Comparison of ENCODE assay signal across 30 cellular contexts in the genomic region with DNA sequence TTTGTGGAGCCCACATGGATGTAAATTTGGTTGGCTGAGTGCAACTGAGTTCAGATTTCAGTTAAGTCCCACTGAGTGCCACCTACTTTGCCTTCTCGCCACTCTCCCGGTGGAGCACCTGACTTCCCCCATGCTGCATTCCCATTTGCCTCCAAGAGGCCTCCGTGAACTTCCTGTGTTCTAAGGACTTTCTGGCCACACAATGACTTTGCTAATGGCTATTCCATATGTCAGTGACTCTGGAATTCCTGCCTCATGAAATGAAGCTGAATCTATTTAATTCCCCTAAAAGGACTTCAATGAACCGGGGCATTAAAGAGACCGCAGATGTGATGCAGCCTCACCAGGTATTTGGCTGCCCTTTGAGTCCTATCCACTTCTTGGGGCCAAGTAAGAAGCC. TPM values are rescaled to one million over a fixed set of nuclear protein-coding genes. Genes with fewer than 3 reads are reported as not detected.
A peak's percentile ranks its signal among the peaks of the same experiment; 100 is the strongest.
DNase-seq lines count a peak whose midpoint lies in the region; ATAC-seq, FAIRE-seq and TF ChIP-seq lines count a peak whose summit lies in the region.
"Had no signal": no experiment of that assay in that cellular context is flagged by ENCODE, and none has a peak within 500 bp of the region (broad histone marks: within the 10 kb centered on the region; RNA-seq: fewer than 3 reads in every experiment).

No MANE protein-coding gene starts in this region.

- no peak for TF ChIP-seq POLR2A in gastroesophageal sphincter (IDR thresholded peaks at IDR 0.05)

- H3K4me3 Mint-ChIP-seq in HFFc6 (no peak overlapping the region), astrocyte (ENCODE audit: unreplicated experiment) (no peak overlapping the region), osteocyte (ENCODE audit: unreplicated experiment) (no peak overlapping the region)
- H3K4me3 Mint-ChIP-seq: activated CD4-positive, alpha-beta T cell treated with anti-CD3 and anti-CD28 coated beads, Interleukin-2, amount 10 ng/mL, durations not matched to agents 24 days and 14 days; activated CD8-positive, alpha-beta memory T cell treated with anti-CD3 and anti-CD28 coated beads, Interleukin-2, amount 10 ng/mL, durations not matched to agents 7 days and 5 days; activated naive CD4-positive, alpha-beta T cell treated with anti-CD3 and anti-CD28 coated beads for 36 hours; activated T-cell treated with anti-CD3 and anti-CD28 coated beads, Interleukin-2, amount 50 U/mL, for 72 hours; CD4-positive, CD25-positive, alpha-beta regulatory T cell; dendritic cell treated with granulocyte-macrophage colony-stimulating factor and Interleukin-4, amounts not matched to agents 40 ng/mL and 50 ng/mL, for 4 days; naive thymus-derived CD4-positive, alpha-beta T cell; stimulated activated naive B cell treated with anti-CD40 and anti-IgM and Interleukin-4, amounts not matched to agents 10 μg/mL and 1 μg/mL and 100 μg/mL, for 72 hours; T-helper 2 cell treated with Interferon-gamma antibody and Interleukin-4, amounts not matched to agents 5 μg/mL and 100 μg/mL, for 36 hours had no signal

- no peak overlapping the region for H3K4me2 ChIP-seq in astrocyte (ENCODE audit: low read length)

- no peak for ATAC-seq in gastroesophageal sphincter
- ATAC-seq: activated CD8-positive, alpha-beta memory T cell treated with anti-CD3 and anti-CD28 coated beads, Interleukin-2, amount 10 ng/mL, durations not matched to agents 7 days and 5 days; activated T-cell treated with anti-CD3 and anti-CD28 coated beads, Interleukin-2, amount 50 U/mL, for 72 hours; naive thymus-derived CD4-positive, alpha-beta T cell; stimulated activated naive B cell treated with anti-CD40 and anti-IgM and Interleukin-4, amounts not matched to agents 10 μg/mL and 1 μg/mL and 100 μg/mL, for 72 hours had no signal

- H3K79me2 ChIP-seq in ACC112 (ENCODE audit: control insufficient read depth, insufficient read depth, low read length, unreplicated experiment) (no peaks in the 10 kb centered on the region), astrocyte (ENCODE audit: insufficient read depth, low read length) (no peaks in the 10 kb centered on the region)

- TF ChIP-seq CTCF in HFFc6 (IDR thresholded peaks at IDR 0.05) (no peak), astrocyte (IDR thresholded peaks at IDR 0.05; ENCODE audit: insufficient read depth, low read depth, low read length) (no peak), osteocyte (IDR thresholded peaks at IDR 0.05) (no peak), gastroesophageal sphincter (IDR thresholded peaks at IDR 0.05) (no peak)

- peaks cover 5% of the 10 kb centered on the region; the same call in 1 of the 2 replicates for H3K36me3 Mint-ChIP-seq in HFFc6 (ENCODE audit: low read depth)
- H3K36me3 Mint-ChIP-seq in astrocyte (ENCODE audit: low read depth, unreplicated experiment): no peaks in the 10 kb centered on the region
- no peaks in the 10 kb centered on the region for H3K36me3 Mint-ChIP-seq in osteocyte (ENCODE audit: unreplicated experiment)
- H3K36me3 Mint-ChIP-seq: activated CD8-positive, alpha-beta memory T cell treated with anti-CD3 and anti-CD28 coated beads, Interleukin-2, amount 10 ng/mL, durations not matched to agents 7 days and 5 days; CD4-positive, CD25-positive, alpha-beta regulatory T cell; naive thymus-derived CD4-positive, alpha-beta T cell; stimulated activated naive B cell treated with anti-CD40 and anti-IgM and Interleukin-4, amounts not matched to agents 10 μg/mL and 1 μg/mL and 100 μg/mL, for 72 hours had no signal

- H3K36me3 ChIP-seq in ACC112 (ENCODE audit: insufficient read depth, low read length) (no peaks in the 10 kb centered on the region), astrocyte (ENCODE audit: insufficient read depth, low read length) (no peaks in the 10 kb centered on the region), gastroesophageal sphincter (no peaks in the 10 kb centered on the region)
- H3K36me3 ChIP-seq: suprapubic skin had no signal

- H3K9me3 ChIP-seq in astrocyte (ENCODE audit: insufficient read depth, low read depth, low read length): no peaks in the 10 kb centered on the region
- H3K9me3 ChIP-seq in gastroesophageal sphincter: no peaks in the 10 kb centered on the region
- H3K9me3 ChIP-seq: suprapubic skin had no signal

- DNase-seq in HFFc6 (no peak), astrocyte (ENCODE audit: low read depth) (peak; percentile 28), osteocyte (ENCODE audit: extremely low spot score, unreplicated experiment) (no peak), H4 (ENCODE audit: low spot score) (no peak), SW480 (ENCODE audit: low spot score) (no peak)
- DNase-seq: activated CD4-positive, alpha-beta T cell treated with anti-CD3 and anti-CD28 coated beads, Interleukin-2, amount 10 ng/mL, durations not matched to agents 24 days and 14 days; activated CD8-positive, alpha-beta memory T cell treated with anti-CD3 and anti-CD28 coated beads, Interleukin-2, amount 10 ng/mL, durations not matched to agents 7 days and 5 days; activated naive CD4-positive, alpha-beta T cell treated with anti-CD3 and anti-CD28 coated beads for 36 hours; activated T-cell treated with anti-CD3 and anti-CD28 coated beads, Interleukin-2, amount 50 U/mL, for 72 hours; amygdala; CD4-positive, CD25-positive, alpha-beta regulatory T cell; glutamatergic neuron; naive thymus-derived CD4-positive, alpha-beta T cell; NCI-H1105; NCI-H1930; NCI-H345; NK-92 treated with Interleukin-12 subunit alpha and Interleukin-12 subunit beta, amount 100 ng/mL, for 24 hours; retina; stimulated activated CD4-positive, alpha-beta T cell treated with anti-CD3 and anti-CD28 coated beads, Interleukin-4, amount 100 ng/mL, for 1 hour; stimulated activated naive B cell treated with anti-CD40 and anti-IgM and Interleukin-4, amounts not matched to agents 10 μg/mL and 1 μg/mL and 100 μg/mL, for 72 hours had no signal

- H3K4me1 Mint-ChIP-seq in HFFc6 (ENCODE audit: low read depth) (peaks cover 84% of the 10 kb centered on the region), astrocyte (ENCODE audit: low read depth, unreplicated experiment) (peaks cover 45% of the 10 kb centered on the region), osteocyte (ENCODE audit: unreplicated experiment) (peaks cover 70% of the 10 kb centered on the region)
- H3K4me1 Mint-ChIP-seq: CD4-positive, CD25-positive, alpha-beta regulatory T cell; stimulated activated naive B cell treated with anti-CD40 and anti-IgM and Interleukin-4, amounts not matched to agents 10 μg/mL and 1 μg/mL and 100 μg/mL, for 72 hours had no signal

- peaks cover 3% of the 10 kb centered on the region; the same call in 1 of the 2 replicates for H3K27me3 Mint-ChIP-seq in HFFc6 (ENCODE audit: insufficient read depth)
- peaks cover 4% of the 10 kb centered on the region for H3K27me3 Mint-ChIP-seq in astrocyte (ENCODE audit: low read depth, unreplicated experiment)
- H3K27me3 Mint-ChIP-seq in osteocyte (ENCODE audit: unreplicated experiment): no peaks in the 10 kb centered on the region
- H3K27me3 Mint-ChIP-seq: activated CD4-positive, alpha-beta T cell treated with anti-CD3 and anti-CD28 coated beads, Interleukin-2, amount 10 ng/mL, durations not matched to agents 24 days and 14 days had no signal

- peak overlapping the region; percentile 92 for H3K27ac Mint-ChIP-seq in HFFc6
- H3K27ac Mint-ChIP-seq in astrocyte (ENCODE audit: unreplicated experiment): no peak overlapping the region
- H3K27ac Mint-ChIP-seq in osteocyte (ENCODE audit: unreplicated experiment): peak overlapping the region; percentile 39
- H3K27ac Mint-ChIP-seq: activated CD4-positive, alpha-beta T cell treated with anti-CD3 and anti-CD28 coated beads, Interleukin-2, amount 10 ng/mL, durations not matched to agents 24 days and 14 days; activated CD8-positive, alpha-beta memory T cell treated with anti-CD3 and anti-CD28 coated beads, Interleukin-2, amount 10 ng/mL, durations not matched to agents 7 days and 5 days; activated naive CD4-positive, alpha-beta T cell treated with anti-CD3 and anti-CD28 coated beads for 36 hours; activated T-cell treated with anti-CD3 and anti-CD28 coated beads, Interleukin-2, amount 50 U/mL, for 72 hours; CD4-positive, CD25-positive, alpha-beta regulatory T cell; dendritic cell treated with granulocyte-macrophage colony-stimulating factor and Interleukin-4, amounts not matched to agents 40 ng/mL and 50 ng/mL, for 4 days; naive thymus-derived CD4-positive, alpha-beta T cell; stimulated activated naive B cell treated with anti-CD40 and anti-IgM and Interleukin-4, amounts not matched to agents 10 μg/mL and 1 μg/mL and 100 μg/mL, for 72 hours; T-helper 2 cell treated with Interferon-gamma antibody and Interleukin-4, amounts not matched to agents 5 μg/mL and 100 μg/mL, for 36 hours had no signal

- H4K20me1 ChIP-seq in astrocyte (ENCODE audit: insufficient read depth, low read length): no peaks in the 10 kb centered on the region

- no peak for FAIRE-seq in astrocyte (lab: Jason Lieb, UNC)
- FAIRE-seq: D721Med, GM19239, urothelium cell line had no signal

- WGBS in gastroesophageal sphincter (ENCODE audit: low coverage in 1 of 2), 2 donors: 62 to 83% methylated on average over 2 to 3 of the region's 5 CpGs

- no peak for TF ChIP-seq EP300 in gastroesophageal sphincter (IDR thresholded peaks at IDR 0.05)

- H3K4me1 ChIP-seq in ACC112 (ENCODE audit: control insufficient read depth, insufficient read depth, low read length, unreplicated experiment): peaks cover 54% of the 10 kb centered on the region
- H3K4me1 ChIP-seq in astrocyte (ENCODE audit: insufficient read depth, low read length): peaks cover 43% of the 10 kb centered on the region
- H3K4me1 ChIP-seq in gastroesophageal sphincter: no peaks in the 10 kb centered on the region
- H3K4me1 ChIP-seq: suprapubic skin had no signal

- H3K9ac ChIP-seq in astrocyte (ENCODE audit: low read length): no peak overlapping the region

- H3K27ac ChIP-seq in ACC112 (ENCODE audit: low read depth, low read length): peak overlapping the region; percentile 98
- H3K27ac ChIP-seq in astrocyte (ENCODE audit: low read depth, low read length): peak overlapping the region; percentile 82
- no peak overlapping the region for H3K27ac ChIP-seq in gastroesophageal sphincter
- H3K27ac ChIP-seq: SK-N-MC, suprapubic skin had no signal

- H3K27me3 ChIP-seq in ACC112 (ENCODE audit: insufficient read depth, low read length): no peaks in the 10 kb centered on the region
- H3K27me3 ChIP-seq in astrocyte (ENCODE audit: insufficient read depth, low read length): no peaks in the 10 kb centered on the region
- H3K27me3 ChIP-seq in gastroesophageal sphincter: no peaks in the 10 kb centered on the region
- H3K27me3 ChIP-seq: suprapubic skin had no signal

- H3K4me3 ChIP-seq in ACC112 (ENCODE audit: low read depth, low read length) (no peak overlapping the region), astrocyte (ENCODE audit: insufficient read depth, low read depth, low read length) (no peak overlapping the region), gastroesophageal sphincter (no peak overlapping the region)
- H3K4me3 ChIP-seq: SK-N-MC, suprapubic skin had no signal

- H3K9me3 Mint-ChIP-seq in HFFc6 (no peaks in the 10 kb centered on the region; the same call in 1 of the 2 replicates), astrocyte (ENCODE audit: unreplicated experiment) (no peaks in the 10 kb centered on the region), osteocyte (ENCODE audit: unreplicated experiment) (no peaks in the 10 kb centered on the region)
- H3K9me3 Mint-ChIP-seq: activated naive CD4-positive, alpha-beta T cell treated with anti-CD3 and anti-CD28 coated beads for 36 hours; dendritic cell treated with granulocyte-macrophage colony-stimulating factor and Interleukin-4, amounts not matched to agents 40 ng/mL and 50 ng/mL, for 4 days; stimulated activated naive B cell treated with anti-CD40 and anti-IgM and Interleukin-4, amounts not matched to agents 10 μg/mL and 1 μg/mL and 100 μg/mL, for 72 hours; T-helper 2 cell treated with Interferon-gamma antibody and Interleukin-4, amounts not matched to agents 5 μg/mL and 100 μg/mL, for 36 hours had no signal

- H2AFZ ChIP-seq in ACC112 (ENCODE audit: low read length, unreplicated experiment) (no peak overlapping the region), astrocyte (ENCODE audit: low read depth, low read length) (no peak overlapping the region)

RNA-seq across cellular contexts. Expression of a gene that starts 29.9 kb away (rescaled TPM):
- total RNA-seq in HFFc6 (2021; fragmentation: NEBNext Ultra II Directional; extraction: Animal tissue kit (Norgen Biotek cat#: 25700)): not detected
- total RNA-seq in astrocyte: not detected in 2 replicates
- not detected in 2 replicates for total RNA-seq in osteocyte
- total RNA-seq in H4 (2014; rRNA removed; shearing (Covaris generic)): not detected in 2 replicates
- not detected for total RNA-seq in gastroesophageal sphincter
- total RNA-seq: activated CD4-positive, alpha-beta T cell treated with anti-CD3 and anti-CD28 coated beads, Interleukin-2, amount 10 ng/mL, durations not matched to agents 24 days and 14 days; activated CD8-positive, alpha-beta memory T cell treated with anti-CD3 and anti-CD28 coated beads, Interleukin-2, amount 10 ng/mL, durations not matched to agents 7 days and 5 days; activated naive CD4-positive, alpha-beta T cell treated with anti-CD3 and anti-CD28 coated beads for 36 hours; activated T-cell treated with anti-CD3 and anti-CD28 coated beads, Interleukin-2, amount 50 U/mL, for 72 hours; CD4-positive, CD25-positive, alpha-beta regulatory T cell; M059J; naive thymus-derived CD4-positive, alpha-beta T cell; suprapubic skin had no signal

Comparison
In these comparisons a context has a peak if more than half of its experiments do, and no peak if none do; other contexts are left out.
1. H3K27ac ChIP-seq: peak in ACC112 (single experiment) and astrocyte (single experiment); none in gastroesophageal sphincter (0 of 4).